12 cellular contexts compared by ENCODE assay signal in the genomic region with DNA sequence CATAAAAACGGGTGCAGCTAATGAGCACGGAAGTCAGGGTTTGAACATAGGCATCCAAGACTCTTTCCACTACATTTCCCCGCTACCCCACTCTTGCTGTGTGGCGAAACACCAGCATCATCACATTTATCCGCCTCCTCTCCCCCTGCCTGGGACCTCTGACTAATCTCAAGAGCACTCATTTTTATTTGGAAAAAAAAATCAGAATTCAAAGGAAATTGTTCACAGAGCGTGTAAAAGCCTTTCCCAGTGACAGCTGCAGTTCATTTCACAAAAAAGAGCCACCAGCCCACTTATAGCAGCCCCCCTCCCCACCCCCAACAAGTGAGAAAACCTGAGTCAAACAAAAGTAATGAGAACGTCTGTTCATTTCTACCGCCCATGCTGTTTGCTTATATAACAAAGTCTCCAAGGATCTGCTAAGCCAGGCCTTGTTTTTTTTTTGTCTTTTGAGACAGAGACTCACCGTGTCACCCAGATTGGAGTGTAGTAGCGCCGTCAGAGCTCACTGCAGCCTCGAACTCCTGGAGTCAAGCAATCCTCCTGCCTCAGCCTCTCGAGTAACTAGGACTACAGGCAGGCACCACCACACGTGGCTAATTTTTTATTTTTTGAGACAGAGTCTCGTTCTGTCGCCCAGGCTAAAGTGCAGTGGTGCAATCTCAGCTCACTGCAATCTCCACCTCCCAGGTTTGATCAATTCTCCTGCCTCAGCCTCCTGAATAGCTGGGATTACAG. TPM values are rescaled to one million over a fixed set of nuclear protein-coding genes. Genes with fewer than 3 reads are reported as not detected.
DNase-seq lines count a peak whose midpoint lies in the region; TF ChIP-seq lines count a peak whose summit lies in the region.
"Had no signal": no experiment of that assay in that cellular context is flagged by ENCODE, and none has a peak within 500 bp of the region (broad histone marks: within the 10 kb centered on the region; RNA-seq: fewer than 3 reads in every experiment).

No MANE protein-coding gene starts in this region.

- 8% methylated on average over 16 of the region's 16 CpGs for WGBS in GM23248 (ENCODE audit: low coverage in 1 of 2, low lambda C conversion rate in 2 of 2, missing lambda C conversion rate in 2 of 2), 2 experiments
- WGBS in sigmoid colon, 2 donors = 79% methylated on average over 16 of the region's 16 CpGs

- H3K27ac ChIP-seq in A673 (ENCODE audit: low read depth, low read length, poor library complexity, severe bottlenecking) (no peak overlapping the region), GM23248 (peak overlapping the region; percentile 88), RWPE1 (no peak overlapping the region), sigmoid colon (no peak overlapping the region)
- H3K27ac ChIP-seq: upper lobe of left lung had no signal

- H3K27me3 ChIP-seq in A673 (replicated peaks; ENCODE audit: insufficient read depth, low read depth, low read length, poor library complexity) (no peaks in the 10 kb centered on the region), GM23248 (replicated peaks; ENCODE audit: insufficient read depth) (no peaks in the 10 kb centered on the region), sigmoid colon (no peaks in the 10 kb centered on the region)
- H3K27me3 ChIP-seq: upper lobe of left lung had no signal

- H4K20me1 ChIP-seq in GM23248 (ENCODE audit: insufficient read depth) = no peaks in the 10 kb centered on the region

- no peaks in the 10 kb centered on the region for H3K9me2 ChIP-seq in GM23248 (ENCODE audit: insufficient read depth)

- H3K9me3 ChIP-seq in A673 (ENCODE audit: low read depth, low read length, poor library complexity, severe bottlenecking) (peaks cover 6% of the 10 kb centered on the region), GM23248 (ENCODE audit: low read depth) (no peaks in the 10 kb centered on the region), sigmoid colon (no peaks in the 10 kb centered on the region)
- H3K9me3 ChIP-seq: upper lobe of left lung had no signal

- H3K9ac ChIP-seq in GM23248 = peak overlapping the region; percentile 72

- H3K4me1 ChIP-seq in A673 (ENCODE audit: insufficient read depth, low read length, poor library complexity, severe bottlenecking) (peaks cover 9% of the 10 kb centered on the region), GM23248 (ENCODE audit: insufficient read depth) (peaks cover 19% of the 10 kb centered on the region), sigmoid colon (peaks cover 0 to 11% (median 8%) of the 10 kb centered on the region in 4 donors)

- intact Hi-C loops in A673 (cut with micrococcal nuclease; ENCODE audit: unreplicated experiment) (loop anchor here (10.0 kb wide), 1 partner anchor 152 kb away; no protein-coding TSS in a partner anchor), sigmoid colon (cut with DNase I) (no loop called here)

- peak overlapping the region; percentile 67 for H2AFZ ChIP-seq in GM23248

- POLR2A ChIA-PET in A673 (lab: Charles Lee; ENCODE audit: low non-redundant PET) (no interaction called here), RWPE1 (lab: Yijun Ruan, JAX; ENCODE audit: low non-redundant PET) (interaction anchor here (0.7 kb wide), 1 partner anchor 15 kb away, joined by 5 read pairs; no protein-coding TSS in a partner anchor)

- DNase-seq in A673 (ENCODE audit: low spot score) (peak; percentile 75), GM23248 (peak; percentile 92), astrocyte of the cerebellum (ENCODE audit: low read depth) (peak; percentile 53), inferior parietal cortex (ENCODE audit: extremely low spot score) (peak; percentile 10), RWPE1 (ENCODE audit: low spot score) (no peak), NCI-H510A treated with DMSO at 0.1 percent for 48 hours (lab: John Stamatoyannopoulos, UW) (no peak), NCI-H774 (lab: John Stamatoyannopoulos, UW) (no peak), sigmoid colon (no peak)
- DNase-seq: activated CD4-positive, alpha-beta T cell treated with anti-CD3 and anti-CD28 coated beads, Interleukin-2, amount 10 ng/mL, durations not matched to agents 24 days and 14 days; DMS53; PC-3; upper lobe of left lung had no signal

- no peak overlapping the region for H3K4me3 ChIP-seq in A673 (ENCODE audit: low read depth, low read length, poor library complexity, severe bottlenecking)
- peak overlapping the region; percentile 41 for H3K4me3 ChIP-seq in GM23248
- no peak overlapping the region for H3K4me3 ChIP-seq in astrocyte of the cerebellum (ENCODE audit: low read depth, low read length)
- no peak overlapping the region for H3K4me3 ChIP-seq in sigmoid colon
- H3K4me3 ChIP-seq: upper lobe of left lung had no signal

- in situ Hi-C loops in GM23248 (cut with MboI) (no loop called here), astrocyte of the cerebellum (cut with HindIII; ENCODE audit: low sequenced_read_pairs) (no loop called here)

- no TSS peak for BruUV-seq in A673 (replicated peaks; lab: Mats Ljungman, UMichigan)

- H3K36me3 ChIP-seq in A673 (ENCODE audit: insufficient read depth, low read length, poor library complexity, severe bottlenecking) (no peaks in the 10 kb centered on the region), GM23248 (ENCODE audit: low read depth) (no peaks in the 10 kb centered on the region), sigmoid colon (no peaks in the 10 kb centered on the region)
- H3K36me3 ChIP-seq: upper lobe of left lung had no signal

- no peak for TF ChIP-seq CTCF in A673 (conservative IDR thresholded peaks at IDR 0.05; ENCODE audit: low read depth, low read length)
- TF ChIP-seq CTCF in astrocyte of the cerebellum (IDR thresholded peaks at IDR 0.05; ENCODE audit: low read depth, low read length, missing control alignments) = no peak
- TF ChIP-seq CTCF in RWPE1 (conservative IDR thresholded peaks at IDR 0.05; ENCODE audit: low read depth) = no peak
- TF ChIP-seq CTCF in sigmoid colon (IDR thresholded peaks at IDR 0.05) = no peak

- TF ChIP-seq EP300 in sigmoid colon (IDR thresholded peaks at IDR 0.05) = no peak

- H3F3A ChIP-seq in GM23248 (ENCODE audit: insufficient read depth) = peaks cover 32% of the 10 kb centered on the region

- CTCF ChIA-PET in A673 (lab: Charles Lee) = no interaction called here
- CTCF ChIA-PET in RWPE1 (lab: Yijun Ruan, JAX) = no interaction called here

- peak overlapping the region; percentile 55 for H3K4me2 ChIP-seq in GM23248 (ENCODE audit: unreplicated experiment)

- TF ChIP-seq POLR2A in sigmoid colon (IDR thresholded peaks at IDR 0.05) = no peak

- H3K79me2 ChIP-seq in GM23248 (ENCODE audit: insufficient read depth) = no peaks in the 10 kb centered on the region

RNA-seq across cellular contexts. Expression of a gene that starts 48.3 kb away (rescaled TPM):
- total RNA-seq in A673 (2021) (83.8 and 90.4 TPM in 2 replicates), sigmoid colon (10 to 100 TPM; 43.8 to 47.6 (median 46.2) TPM)
- total RNA-seq in GM23248 (2014; rRNA removed; shearing (Covaris generic)) = 79.2 and 85.5 TPM in 2 replicates
- polyA plus RNA-seq in GM23248 (2016; fragmentation: Nextera tagmentation; extraction: Ambion mirVana) (11.7 and 12.0 TPM in 2 replicates), sigmoid colon (10 to 100 TPM; 12.6 to 23.1 (median 19.7) TPM)

Comparison
In these comparisons a context has a peak if more than half of its experiments do, and no peak if none do; other contexts are left out.
1. DNase-seq: peak in A673 (single experiment), GM23248 (single experiment), astrocyte of the cerebellum (single experiment) and inferior parietal cortex (single experiment); none in RWPE1 (single experiment), NCI-H510A treated with DMSO at 0.1 percent for 48 hours (single experiment), NCI-H774 (single experiment) and sigmoid colon (single experiment).